18 cellular contexts compared by ENCODE assay signal in the genomic region with DNA sequence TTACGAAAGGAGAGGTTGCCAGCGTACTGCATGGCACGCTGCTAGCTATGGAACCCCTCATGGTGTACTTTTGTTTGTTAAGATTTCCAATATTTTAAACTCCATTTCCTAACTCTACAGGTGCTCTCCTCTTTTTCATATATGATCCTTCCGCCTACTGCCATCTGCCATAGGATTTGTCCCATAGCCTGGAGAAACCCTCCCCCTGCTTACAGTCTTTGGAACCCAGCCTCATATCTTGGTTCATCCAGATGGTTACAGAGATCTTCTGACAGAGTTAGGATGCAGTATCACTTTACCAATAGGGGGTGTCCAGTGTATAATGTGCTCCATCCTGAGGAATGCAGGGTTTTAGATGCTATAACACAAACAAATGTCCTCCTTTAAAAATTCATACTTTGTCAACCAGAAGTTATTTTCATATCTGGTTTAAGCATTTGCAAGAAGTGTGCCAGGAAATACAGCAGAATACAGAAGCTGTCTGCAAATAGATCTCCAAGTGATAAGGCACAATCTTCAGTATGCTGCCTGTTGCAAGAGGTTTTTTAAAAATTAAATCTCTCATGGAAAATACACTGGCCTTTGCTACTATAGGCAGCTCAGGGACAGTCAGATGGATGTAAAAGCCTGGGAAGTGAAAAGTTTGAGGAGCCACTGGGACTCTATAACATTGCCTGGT.
"Had no signal": no experiment of that assay in that cellular context is flagged by ENCODE, and none has a peak within 500 bp of the region (broad histone marks: within the 10 kb centered on the region; RNA-seq: fewer than 3 reads in every experiment).

No MANE protein-coding gene starts in this region.

- H3K9me3 ChIP-seq: adrenal gland, neutrophil had no signal

- H3K36me3 ChIP-seq: adrenal gland, cardiac muscle cell, neutrophil, sigmoid colon, stomach, thoracic aorta had no signal

- DNase-seq: activated CD4-positive, alpha-beta memory T cell treated with anti-CD3 and anti-CD28 coated beads for 36 hours; activated CD4-positive, alpha-beta T cell treated with anti-CD3 and anti-CD28 coated beads for 36 hours; activated CD8-positive, alpha-beta memory T cell treated with anti-CD3 and anti-CD28 coated beads, Interleukin-2, amount 10 ng/mL, durations not matched to agents 7 days and 5 days; activated effector memory CD4-positive, alpha-beta T cell treated with Interleukin-2 at 50 U/mL for 16 hours; activated naive CD4-positive, alpha-beta T cell treated with anti-CD3 and anti-CD28 coated beads, Interleukin-2, amount 50 U/mL, for 16 hours; activated T-cell treated with anti-CD3 and anti-CD28 coated beads, Interleukin-2, amount 50 U/mL, for 4 hours; adrenal gland; naive B cell; sigmoid colon; stimulated activated CD4-positive, alpha-beta T cell treated with anti-CD3 and anti-CD28 coated beads, Interleukin-1b, Interleukin-23, amount 100 ng/mL, for 48 hours; stomach had no signal

- H3K4me1 ChIP-seq: adrenal gland, parathyroid adenoma, sigmoid colon, stomach had no signal

- ATAC-seq: activated CD4-positive, alpha-beta T cell treated with anti-CD3 and anti-CD28 coated beads for 36 hours; activated CD8-positive, alpha-beta memory T cell treated with anti-CD3 and anti-CD28 coated beads, Interleukin-2, amount 10 ng/mL, durations not matched to agents 7 days and 5 days; activated T-cell treated with anti-CD3 and anti-CD28 coated beads, Interleukin-2, amount 50 U/mL, for 4 hours; left lobe of liver had no signal

- FAIRE-seq: endometrium, keratinocyte had no signal

- H2AFZ ChIP-seq: parathyroid adenoma had no signal

- H3K9ac ChIP-seq: parathyroid adenoma had no signal

- H3K4me3 ChIP-seq: adrenal gland, cardiac muscle cell, sigmoid colon, stomach, thoracic aorta had no signal

- H3K27me3 ChIP-seq: adrenal gland, cardiac muscle cell, neutrophil, sigmoid colon, stomach had no signal

- H3K27ac ChIP-seq: adrenal gland, cardiac muscle cell, neutrophil, parathyroid adenoma, sigmoid colon, stomach, thoracic aorta had no signal
